8 cellular contexts compared by ENCODE assay signal in genomic region chr15:80242132-80242769, GRCh38.
DNase-seq lines count a peak whose midpoint lies in the region; ATAC-seq and TF ChIP-seq lines count a peak whose summit lies in the region.
"Had no signal": no experiment of that assay in that cellular context is flagged by ENCODE, and none has a peak within 500 bp of the region (broad histone marks: within the 10 kb centered on the region; RNA-seq: fewer than 3 reads in every experiment).

No MANE protein-coding gene starts in this region.

- H3K27ac ChIP-seq in iPS DF 6.9 (ENCODE audit: low read length), result no peak overlapping the region

- no peaks in the 10 kb centered on the region for H3K36me3 ChIP-seq in iPS DF 6.9 (ENCODE audit: control insufficient read depth, insufficient read depth, low read length)

- peak; percentile 71 for TF ChIP-seq CTCF in WI38 (IDR thresholded peaks at IDR 0.05; ENCODE audit: low read depth, low read length)

- ATAC-seq in GM18867 (IDR thresholded peaks at IDR 0.05; ENCODE audit: unreplicated experiment), result no peak

- no CpG with 5 or more reads among the region's 11 CpGs for WGBS in iPS DF 6.9 (ENCODE audit: insufficient coverage, insufficient read length)

- DNase-seq in ELR (ENCODE audit: low read depth) (peak; percentile 58), iPS DF 6.9 (ENCODE audit: low read depth, low spot score) (peak; percentile 41), hepatic stellate cell (ENCODE audit: low spot score) (no peak), inferior parietal cortex (ENCODE audit: extremely low spot score) (no peak)
- DNase-seq: naive B cell had no signal

- H3K27me3 ChIP-seq in iPS DF 6.9 (ENCODE audit: control insufficient read depth, insufficient read depth, low read length), result no peaks in the 10 kb centered on the region

- H3K9me3 ChIP-seq in iPS DF 6.9 (ENCODE audit: control insufficient read depth, insufficient read depth, low read length), result no peaks in the 10 kb centered on the region

- H3K4me1 ChIP-seq in iPS DF 6.9 (ENCODE audit: control insufficient read depth, insufficient read depth, low read length), result no peaks in the 10 kb centered on the region

- H3K4me3 ChIP-seq in WI38 (ENCODE audit: low read depth, low read length), result no peak overlapping the region
- no peak overlapping the region for H3K4me3 ChIP-seq in iPS DF 6.9 (ENCODE audit: low read length)

- TF ChIP-seq EP300 in Ishikawa (IDR thresholded peaks at IDR 0.05; ENCODE audit: borderline replicate concordance), result no peak

- TF ChIP-seq RAD21 in Ishikawa (IDR thresholded peaks at IDR 0.05; ENCODE audit: low read depth), result peak; percentile 53

TF ChIP-seq in Ishikawa, 13 proteins besides CTCF, POLR2A, EP300 and RAD21:
- TF ChIP-seq NFIC (IDR thresholded peaks at IDR 0.05) (no peak), TEAD4 (IDR thresholded peaks at IDR 0.05) (no peak), CREB1 (IDR thresholded peaks at IDR 0.05; ENCODE audit: low read depth) (no peak), ZBTB7A (IDR thresholded peaks at IDR 0.05; ENCODE audit: low read depth) (no peak), EGR1 (IDR thresholded peaks at IDR 0.05) (no peak), REST (IDR thresholded peaks at IDR 0.05; ENCODE audit: low read depth) (no peak), TCF12 (IDR thresholded peaks at IDR 0.05; ENCODE audit: low read depth) (no peak), FOXM1 (IDR thresholded peaks at IDR 0.05; ENCODE audit: borderline replicate concordance, low read depth) (no peak), MAX (IDR thresholded peaks at IDR 0.05) (no peak; the same call in 1 of the 2 replicates), CEBPB (IDR thresholded peaks at IDR 0.05) (no peak), USF1 (IDR thresholded peaks at IDR 0.05) (no peak), YY1 (IDR thresholded peaks at IDR 0.05; ENCODE audit: low read depth) (no peak)
TF ChIP-seq in Ishikawa: peak in this region for 0.

Comparison
In these comparisons a context has a peak if more than half of its experiments do, and no peak if none do; other contexts are left out.
1. DNase-seq: peak in ELR (single experiment) and iPS DF 6.9 (single experiment); none in hepatic stellate cell (single experiment) and inferior parietal cortex (single experiment).